ENCODE assay signal across 30 cellular contexts in genomic region chr2:219607931-219608330, GRCh38. TPM values are rescaled to one million over a fixed set of nuclear protein-coding genes. Genes with fewer than 3 reads are reported as not detected.
"Had no signal": no experiment of that assay in that cellular context is flagged by ENCODE, and none has a peak within 500 bp of the region (broad histone marks: within the 10 kb centered on the region; RNA-seq: fewer than 3 reads in every experiment).

No MANE protein-coding gene starts in this region.

- H3K4me1 ChIP-seq: neural progenitor cell, pancreas, prostate gland, sigmoid colon, stomach, tibial artery had no signal

- H3K9me3 ChIP-seq: heart right ventricle, lower lobe of right lung, pancreas, prostate gland, sigmoid colon, stomach, thoracic aorta, tibial artery, uterus had no signal

- ATAC-seq: left ventricle myocardium superior; lower lobe of right lung; natural killer cell; pancreas; right cardiac atrium; stimulated activated memory B cell treated with anti-CD40 and anti-IgM and Interleukin-4, amounts not matched to agents 10 μg/mL and 1 μg/mL and 100 μg/mL, for 72 hours; stimulated activated naive CD8-positive, alpha-beta T cell treated with anti-CD3 and anti-CD28 coated beads, Interleukin-15, Interleukin-2, amounts not matched to agents 100 U/mL and 50 U/mL, for 24 hours had no signal

- H3K27me3 Mint-ChIP-seq: naive B cell; stimulated activated memory B cell treated with anti-CD40 and anti-IgM and Interleukin-4, amounts not matched to agents 10 μg/mL and 1 μg/mL and 100 μg/mL, for 72 hours; type B pancreatic cell had no signal

- H3K4me3 ChIP-seq: heart right ventricle, hepatocyte, lower lobe of right lung, neural progenitor cell, pancreas, prostate gland, sigmoid colon, stomach, thoracic aorta, tibial artery, uterus had no signal

- H3K36me3 ChIP-seq: neural progenitor cell, uterus had no signal

- H3K27ac Mint-ChIP-seq: naive B cell; natural killer cell; nephron progenitor cell; neural progenitor cell; stimulated activated memory B cell treated with anti-CD40 and anti-IgM and Interleukin-4, amounts not matched to agents 10 μg/mL and 1 μg/mL and 100 μg/mL, for 72 hours; type B pancreatic cell had no signal

- H3K4me3 Mint-ChIP-seq: naive B cell; natural killer cell; nephron progenitor cell; neural progenitor cell; stimulated activated memory B cell treated with anti-CD40 and anti-IgM and Interleukin-4, amounts not matched to agents 10 μg/mL and 1 μg/mL and 100 μg/mL, for 72 hours; type B pancreatic cell had no signal

- H3K27ac ChIP-seq: hepatocyte, lower lobe of right lung, neural progenitor cell, pancreas, prostate gland, sigmoid colon, stomach, thoracic aorta, tibial artery had no signal

- DNase-seq: heart right ventricle; islet precursor cell; left ventricle myocardium superior; lower lobe of right lung; mammary epithelial cell; mesenchymal stem cell; naive B cell; natural killer cell; nephron progenitor cell; pancreas; retina; right cardiac atrium; sigmoid colon; small intestine; stimulated activated CD4-positive, alpha-beta T cell treated with anti-CD3 and anti-CD28 coated beads, Interleukin-1b, Interleukin-23, amount 100 ng/mL, for 48 hours; stimulated activated CD4-positive, alpha-beta T cell treated with anti-CD3 and anti-CD28 coated beads, Interleukin-2, amount 100 ng/mL, for 48 hours; stimulated activated CD4-positive, alpha-beta T cell treated with anti-CD3 and anti-CD28 coated beads, Interleukin-4, amount 100 ng/mL, for 4 hours; stimulated activated CD8-positive, alpha-beta memory T cell treated with anti-CD3 and anti-CD28 coated beads, Interleukin-4, amount 100 ng/mL, for 48 hours; stimulated activated naive CD8-positive, alpha-beta T cell treated with anti-CD3 and anti-CD28 coated beads, Interleukin-15, Interleukin-2, amounts not matched to agents 100 U/mL and 50 U/mL, for 24 hours; stomach; uterus had no signal

- H3K27me3 ChIP-seq: heart right ventricle, hepatocyte, neural progenitor cell, pancreas, sigmoid colon, stomach, tibial artery, uterus had no signal

- H3K9me3 Mint-ChIP-seq: naive B cell; natural killer cell; nephron progenitor cell; neural progenitor cell; stimulated activated memory B cell treated with anti-CD40 and anti-IgM and Interleukin-4, amounts not matched to agents 10 μg/mL and 1 μg/mL and 100 μg/mL, for 72 hours; type B pancreatic cell had no signal

RNA-seq across cellular contexts. Expression of gene INHA, which starts 35.8 kb away (rescaled TPM):
- total RNA-seq: kidney epithelial cell, lower lobe of right lung, mononuclear cell, natural killer cell had no signal
